9 cellular contexts compared by ENCODE assay signal in genomic region chr3:195153121-195153520, GRCh38.
DNase-seq lines count a peak whose midpoint lies in the region; ATAC-seq, FAIRE-seq and TF ChIP-seq lines count a peak whose summit lies in the region.
"Had no signal": no experiment of that assay in that cellular context is flagged by ENCODE, and none has a peak within 500 bp of the region (broad histone marks: within the 10 kb centered on the region; RNA-seq: fewer than 3 reads in every experiment).

No MANE protein-coding gene starts in this region.

- CTCF ChIA-PET in WTC11 (lab: Charles Lee): interaction anchor here (1.0 to 1.4 kb wide), 3 partner anchors 73 to 466 kb away, joined by 3 read pairs; partner anchors contain the start of gene XXYLT1

- peak; percentile 37 for ATAC-seq in WTC11
- no peak for ATAC-seq in stimulated activated naive B cell treated with anti-CD40 and anti-IgM and Interleukin-4, amounts not matched to agents 10 μg/mL and 1 μg/mL and 100 μg/mL, for 72 hours (replicated peaks)

- H3K36me3 Mint-ChIP-seq in IgD-negative memory B cell (no peaks in the 10 kb centered on the region), WTC11 (no peaks in the 10 kb centered on the region)
- H3K36me3 Mint-ChIP-seq in stimulated activated naive B cell treated with anti-CD40 and anti-IgM and Interleukin-4, amounts not matched to agents 10 μg/mL and 1 μg/mL and 100 μg/mL, for 72 hours: peaks cover 5 to 22% of the 10 kb centered on the region in 2 donors

- FAIRE-seq in urothelium cell line (lab: Jason Lieb, UNC): no peak

- DNase-seq in WTC11 (ENCODE audit: low spot score) (peak; percentile 39), iPS-NIHi7 (ENCODE audit: extremely low spot score) (peak; percentile 53), urothelium cell line (ENCODE audit: low spot score) (no peak), islet precursor cell (no peak), SIG-M5 treated with dmso at 0.1 percent for 504 hours (lab: John Stamatoyannopoulos, UW; ENCODE audit: unreplicated experiment) (no peak), COLO829 (ENCODE audit: low spot score) (no peak)
- DNase-seq in stimulated activated naive B cell treated with anti-CD40 and anti-IgM and Interleukin-4, amounts not matched to agents 10 μg/mL and 1 μg/mL and 100 μg/mL, for 72 hours: no peak

- H3K27ac Mint-ChIP-seq in IgD-negative memory B cell (peak overlapping the region in 2 of 3 donors; percentile 37 to 79), WTC11 (peak overlapping the region; percentile 47; the same call in 1 of the 2 replicates)
- H3K27ac Mint-ChIP-seq in stimulated activated naive B cell treated with anti-CD40 and anti-IgM and Interleukin-4, amounts not matched to agents 10 μg/mL and 1 μg/mL and 100 μg/mL, for 72 hours: peak overlapping the region; percentile 79
- H3K27ac Mint-ChIP-seq: T-helper 2 cell treated with Interferon-gamma antibody and Interleukin-4, amounts not matched to agents 5 μg/mL and 100 μg/mL, for 36 hours had no signal

- H3K9me3 Mint-ChIP-seq in IgD-negative memory B cell (no peaks in the 10 kb centered on the region), WTC11 (no peaks in the 10 kb centered on the region)
- H3K9me3 Mint-ChIP-seq in stimulated activated naive B cell treated with anti-CD40 and anti-IgM and Interleukin-4, amounts not matched to agents 10 μg/mL and 1 μg/mL and 100 μg/mL, for 72 hours: no peaks in the 10 kb centered on the region
- H3K9me3 Mint-ChIP-seq: T-helper 2 cell treated with Interferon-gamma antibody and Interleukin-4, amounts not matched to agents 5 μg/mL and 100 μg/mL, for 36 hours had no signal

- POLR2A ChIA-PET in WTC11 (lab: Charles Lee): no interaction called here

- peaks cover 68 to 72% (median 71%) of the 10 kb centered on the region in 3 donors for H3K4me1 Mint-ChIP-seq in IgD-negative memory B cell
- H3K4me1 Mint-ChIP-seq in WTC11: peaks cover 70% of the 10 kb centered on the region
- H3K4me1 Mint-ChIP-seq in stimulated activated naive B cell treated with anti-CD40 and anti-IgM and Interleukin-4, amounts not matched to agents 10 μg/mL and 1 μg/mL and 100 μg/mL, for 72 hours: peaks cover 80 to 84% of the 10 kb centered on the region in 2 donors

- H3K4me3 Mint-ChIP-seq in IgD-negative memory B cell: peak overlapping the region in 2 of 4 donors; percentile 72 to 74
- peak overlapping the region; percentile 42 for H3K4me3 Mint-ChIP-seq in WTC11
- no peak overlapping the region for H3K4me3 Mint-ChIP-seq in stimulated activated naive B cell treated with anti-CD40 and anti-IgM and Interleukin-4, amounts not matched to agents 10 μg/mL and 1 μg/mL and 100 μg/mL, for 72 hours
- H3K4me3 Mint-ChIP-seq: T-helper 2 cell treated with Interferon-gamma antibody and Interleukin-4, amounts not matched to agents 5 μg/mL and 100 μg/mL, for 36 hours had no signal

- H3K27me3 Mint-ChIP-seq in IgD-negative memory B cell (no peaks in the 10 kb centered on the region), WTC11 (ENCODE audit: low read depth) (no peaks in the 10 kb centered on the region)
- H3K27me3 Mint-ChIP-seq in stimulated activated naive B cell treated with anti-CD40 and anti-IgM and Interleukin-4, amounts not matched to agents 10 μg/mL and 1 μg/mL and 100 μg/mL, for 72 hours: no peaks in the 10 kb centered on the region

- no peak for TF ChIP-seq CTCF in WTC11 (IDR thresholded peaks at IDR 0.05)

TF ChIP-seq in WTC11, 78 proteins besides CTCF, POLR2A, EP300 and RAD21:
- no peak for TF ChIP-seq ZNF425 (CRISPR knock-in tag; conservative IDR thresholded peaks at IDR 0.05)
- TF ChIP-seq SP1 (CRISPR knock-in tag; conservative IDR thresholded peaks at IDR 0.05): 0 out of 2 replicates have a peak, but pooled peaks have one; percentile 39

Comparison
In these comparisons a context has a peak if more than half of its experiments do, and no peak if none do; other contexts are left out.
1. DNase-seq: peak in WTC11 (single experiment) and iPS-NIHi7 (single experiment); none in stimulated activated naive B cell treated with anti-CD40 and anti-IgM and Interleukin-4, amounts not matched to agents 10 μg/mL and 1 μg/mL and 100 μg/mL, for 72 hours (single experiment), urothelium cell line (single experiment), islet precursor cell (single experiment), SIG-M5 treated with dmso at 0.1 percent for 504 hours (single experiment) and COLO829 (single experiment).
2. Peak in every context shown above with its lines, with median percentiles within 50 percentile points of each other: H3K27ac Mint-ChIP-seq.